In genomic region chr3:42569743-42570142, GRCh38 we compare ENCODE assay signal across 16 cellular contexts. TPM values are rescaled to one million over a fixed set of nuclear protein-coding genes. Genes with fewer than 3 reads are reported as not detected.
DNase-seq lines count a peak whose midpoint lies in the region; ATAC-seq and TF ChIP-seq lines count a peak whose summit lies in the region.
"Had no signal": no experiment of that assay in that cellular context is flagged by ENCODE, and none has a peak within 500 bp of the region (broad histone marks: within the 10 kb centered on the region; RNA-seq: fewer than 3 reads in every experiment).

No MANE protein-coding gene starts in this region.

- H3K4me1 ChIP-seq in HEK293 (ENCODE audit: control insufficient read depth, insufficient read depth, low read length), result no peaks in the 10 kb centered on the region
- H3K4me1 ChIP-seq: SJCRH30 had no signal

- TF ChIP-seq RAD21 in neural cell (conservative IDR thresholded peaks at IDR 0.05), result no peak

- H3K36me3 ChIP-seq in HEK293 (ENCODE audit: control insufficient read depth in 2 of 2, insufficient read depth in 1 of 2, low read length in 2 of 2) (peaks cover 11 to 66% of the 10 kb centered on the region in 2 experiments), WERI-Rb-1 (peaks cover 41% of the 10 kb centered on the region), neural cell (ENCODE audit: insufficient read depth, low read length) (no peaks in the 10 kb centered on the region)

- H3F3A ChIP-seq in neural cell (ENCODE audit: insufficient read depth, low read length, poor library complexity, severe bottlenecking), result no peaks in the 10 kb centered on the region

- peak; percentile 19 to 41 for DNase-seq in NCI-H524 (lab: John Stamatoyannopoulos, UW)
- no peak for DNase-seq in NCI-H524 treated with DMSO at 0.1 percent for 48 hours (lab: John Stamatoyannopoulos, UW)
- DNase-seq in WERI-Rb-1, result peak; percentile 75
- no peak for DNase-seq in NCI-H226
- no peak for DNase-seq in NK-92 treated with Interleukin-12 subunit alpha and Interleukin-12 subunit beta, amount 100 ng/mL, for 24 hours (lab: John Stamatoyannopoulos, UW)
- DNase-seq: 8988T, COR-L47, GF-D8, H7, NCI-H1105, NCI-H1694 treated with DMSO at 0.1 percent for 48 hours, PC-9, SJCRH30 had no signal

- no peak for TF ChIP-seq EP300 in neural cell (conservative IDR thresholded peaks at IDR 0.05; ENCODE audit: poor library complexity, severe bottlenecking)

- CTCF ChIA-PET in HEK293 (lab: Yijun Ruan, JAX), result no interaction called here

- H3K9ac ChIP-seq in neural cell (ENCODE audit: low read length), result no peak overlapping the region

- no peak overlapping the region for H2AFZ ChIP-seq in neural cell (ENCODE audit: low read depth, low read length)
- H2AFZ ChIP-seq: PC-9 had no signal

- no peak overlapping the region for H3K4me2 ChIP-seq in neural cell (ENCODE audit: low read length)
- H3K4me2 ChIP-seq: PC-9 had no signal

- TF ChIP-seq CTCF in HEK293 (tag by site-specific recombination; IDR thresholded peaks at IDR 0.05) (no peak), WERI-Rb-1 (IDR thresholded peaks at IDR 0.05; ENCODE audit: low read depth, low read length) (no peak), neural cell (IDR thresholded peaks at IDR 0.05; ENCODE audit: poor library complexity, severe bottlenecking) (no peak)

- H3K27me3 ChIP-seq in WERI-Rb-1 (ENCODE audit: insufficient read depth, low read depth, severe bottlenecking) (no peaks in the 10 kb centered on the region), neural cell (ENCODE audit: insufficient read depth, low read depth, low read length) (no peaks in the 10 kb centered on the region)
- H3K27me3 ChIP-seq: SJCRH30 had no signal

- peaks cover 8% of the 10 kb centered on the region for H3K79me2 ChIP-seq in neural cell (replicated peaks; ENCODE audit: insufficient read depth, low read length)

- ATAC-seq in HG03045 (IDR thresholded peaks at IDR 0.05; ENCODE audit: unreplicated experiment), result no peak

- H3K9me3 ChIP-seq in HEK293 (ENCODE audit: control insufficient read depth, insufficient read depth, low read depth, low read length) (no peaks in the 10 kb centered on the region), WERI-Rb-1 (ENCODE audit: severe bottlenecking) (no peaks in the 10 kb centered on the region), neural cell (ENCODE audit: low read length) (no peaks in the 10 kb centered on the region)
- H3K9me3 ChIP-seq: SJCRH30 had no signal

- POLR2A ChIA-PET in HEK293 (lab: Yijun Ruan, JAX), result interaction anchor here (1.0 kb wide), 1 partner anchor 31 kb away, joined by 3 read pairs; the partner anchor contains the start of gene NKTR

- no peaks in the 10 kb centered on the region for H4K20me1 ChIP-seq in neural cell (ENCODE audit: insufficient read depth)

- no peaks in the 10 kb centered on the region for H3K9me2 ChIP-seq in neural cell (ENCODE audit: insufficient read depth, low read length)

- no peak overlapping the region for H3K27ac ChIP-seq in HEK293 (ENCODE audit: extremely low read depth, low read depth, low read length)
- H3K27ac ChIP-seq in WERI-Rb-1, result peak overlapping the region; percentile 33; the same call in 1 of the 2 replicates
- no peak overlapping the region for H3K27ac ChIP-seq in neural cell (ENCODE audit: low read length)
- H3K27ac ChIP-seq: PC-9, SJCRH30 had no signal

- H3K4me3 ChIP-seq in HEK293 (ENCODE audit: low read depth, low read length) (no peak overlapping the region), WERI-Rb-1 (ENCODE audit: low read depth, low read length) (no peak overlapping the region), neural cell (ENCODE audit: low read length) (no peak overlapping the region)
- H3K4me3 ChIP-seq: PC-9, SJCRH30 had no signal

TF ChIP-seq in HEK293, 187 proteins besides CTCF, POLR2A, EP300 and RAD21:
- TF ChIP-seq ZNF394 (tag by site-specific recombination; IDR thresholded peaks at IDR 0.05; ENCODE audit: borderline replicate concordance), result no peak
- TF ChIP-seq SP7 (tag by site-specific recombination; IDR thresholded peaks at IDR 0.05), result peak; percentile 87

TF ChIP-seq in neural cell, 6 proteins besides CTCF, POLR2A, EP300 and RAD21:
- TF ChIP-seq TAF1 (IDR thresholded peaks at IDR 0.05; ENCODE audit: low read depth) (no peak), POLR2AphosphoS5 (IDR thresholded peaks at IDR 0.05) (peak; percentile 27)

RNA-seq across cellular contexts. Expression of gene SEC22C, which starts 12.0 kb away (rescaled TPM):
- polyA plus RNA-seq in neural cell, result 82.4 and 93.6 TPM in 2 replicates
- polyA minus RNA-seq in neural cell, result 77.2 and 78.9 TPM in 2 replicates

RNA-seq across cellular contexts. Expression of gene SS18L2, which starts 20.9 kb away (rescaled TPM):
- 72.2 and 72.9 TPM in 2 replicates for polyA plus RNA-seq in neural cell
- 32.8 and 33.1 TPM in 2 replicates for polyA minus RNA-seq in neural cell

RNA-seq across cellular contexts. Expression of gene NKTR, which starts 30.7 kb away (rescaled TPM):
- polyA plus RNA-seq in neural cell, result 227 and 242 TPM in 2 replicates
- polyA minus RNA-seq in neural cell, result 347 and 399 TPM in 2 replicates

Comparison
In these comparisons a context has a peak if more than half of its experiments do, and no peak if none do; other contexts are left out.
1. DNase-seq: peak in NCI-H524 (2 of 2) and WERI-Rb-1 (single experiment); none in NCI-H524 treated with DMSO at 0.1 percent for 48 hours (single experiment), NCI-H226 (single experiment) and NK-92 treated with Interleukin-12 subunit alpha and Interleukin-12 subunit beta, amount 100 ng/mL, for 24 hours (single experiment).